In the genomic region with DNA sequence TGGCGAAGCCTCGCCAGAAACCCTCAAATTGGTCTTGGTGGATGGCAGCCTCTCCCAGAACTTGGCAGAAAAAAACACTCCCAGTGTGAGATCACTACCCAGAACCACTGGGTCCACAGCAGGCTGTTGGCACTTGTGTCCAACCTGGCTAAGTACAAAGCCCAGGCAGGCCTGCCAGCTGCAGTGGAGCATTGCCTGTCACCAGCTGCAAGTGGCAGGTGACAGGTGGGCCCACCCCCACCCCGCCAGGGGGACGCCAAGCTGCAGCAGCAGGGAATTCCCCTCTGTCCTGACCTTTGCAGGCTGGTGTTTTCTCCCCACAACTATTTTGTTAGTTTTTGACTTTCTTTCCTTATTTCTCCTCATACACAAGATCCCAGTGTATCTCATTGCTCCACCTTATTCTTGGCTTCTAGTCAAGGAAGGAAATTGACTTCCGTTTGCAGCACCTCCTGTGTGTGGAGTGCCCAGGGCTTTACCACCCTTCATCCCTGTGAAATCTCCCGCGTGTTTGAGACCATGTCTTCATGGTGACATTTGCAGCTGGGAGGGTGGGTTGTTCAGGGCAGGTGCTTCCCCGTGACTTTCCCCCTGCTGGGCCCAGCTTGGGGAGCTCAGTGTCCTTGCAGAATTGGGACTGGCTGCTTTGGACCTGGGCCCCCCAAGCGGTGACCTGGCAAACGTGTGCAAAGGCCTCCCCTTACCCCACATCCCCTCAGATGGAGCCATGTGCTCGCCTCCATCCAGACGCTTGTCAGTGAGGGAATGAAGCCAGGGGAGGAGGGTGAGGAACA, we compare ENCODE assay signal across 16 cellular contexts.
DNase-seq lines count a peak whose midpoint lies in the region; ATAC-seq, FAIRE-seq and TF ChIP-seq lines count a peak whose summit lies in the region.
"Had no signal": no experiment of that assay in that cellular context is flagged by ENCODE, and none has a peak within 500 bp of the region (broad histone marks: within the 10 kb centered on the region; RNA-seq: fewer than 3 reads in every experiment).

No MANE protein-coding gene starts in this region.

- no peak overlapping the region for H3K4me3 ChIP-seq in IMR-90 (ENCODE audit: insufficient read depth, low read depth, low read length)
- H3K4me3 ChIP-seq in endodermal cell (ENCODE audit: low read length): no peak overlapping the region
- H3K4me3 ChIP-seq: GM23248, skin epidermis had no signal

- no peak overlapping the region for H4K8ac ChIP-seq in IMR-90 (ENCODE audit: low read depth in 2 of 2, low read length in 2 of 2)

- dilution Hi-C loops in IMR-90 (cut with HindIII; ENCODE audit: low sequenced_read_pairs, unreplicated experiment): no loop called here

- POLR2A ChIA-PET in IMR-90 (lab: Charles Lee; ENCODE audit: unreplicated experiment): no interaction called here

- DNase-seq in DMS79 (lab: John Stamatoyannopoulos, UW) (peak; percentile 72), IMR-90 (no peak), NCI-H774 (lab: John Stamatoyannopoulos, UW) (peak; percentile 33), left ventricle myocardium superior (peak; percentile 88), 8988T (no peak), NCI-H1436 treated with DMSO at 0.1 percent for 48 hours (lab: John Stamatoyannopoulos, UW) (no peak), endodermal cell (no peak), urothelium cell line (ENCODE audit: low spot score) (no peak)
- DNase-seq: activated CD4-positive, CD25-positive, alpha-beta regulatory T cell treated with anti-CD3 and anti-CD28 coated beads, Interleukin-2, amount 50 U/mL, for 72 hours; activated gamma-delta T cell treated with Interleukin-2 at 50 U/mL for 16 hours; BE2C; GM23248; NCI-H187 treated with DMSO at 0.1 percent for 48 hours; SIG-M5 had no signal

- H3K27ac Mint-ChIP-seq in endodermal cell: no peak overlapping the region
- H3K27ac Mint-ChIP-seq: type B pancreatic cell had no signal

- TF ChIP-seq CTCF in IMR-90 (conservative IDR thresholded peaks at IDR 0.05; ENCODE audit: low read depth, low read length) (no peak), endodermal cell (conservative IDR thresholded peaks at IDR 0.05) (no peak)

- H3K36me3 ChIP-seq in IMR-90 (ENCODE audit: control insufficient read depth, insufficient read depth, low read length) (no peaks in the 10 kb centered on the region), endodermal cell (ENCODE audit: control insufficient read depth, insufficient read depth, low read length) (no peaks in the 10 kb centered on the region)
- H3K36me3 ChIP-seq: BE2C had no signal

- H3K4me1 ChIP-seq in IMR-90 (ENCODE audit: control insufficient read depth, insufficient read depth, low read length): no peaks in the 10 kb centered on the region
- no peaks in the 10 kb centered on the region for H3K4me1 ChIP-seq in endodermal cell (ENCODE audit: control insufficient read depth, insufficient read depth, low read length)
- H3K4me1 ChIP-seq: BE2C had no signal

- no peaks in the 10 kb centered on the region for H3K9me1 ChIP-seq in IMR-90 (ENCODE audit: insufficient read depth, low read length)

- H3K4me2 ChIP-seq in IMR-90 (ENCODE audit: low read depth, low read length): no peak overlapping the region

- FAIRE-seq in urothelium cell line (lab: Jason Lieb, UNC): no peak

- H3K27ac ChIP-seq in IMR-90 (ENCODE audit: insufficient read depth, low read length) (no peak overlapping the region), endodermal cell (ENCODE audit: low read depth, low read length) (no peak overlapping the region)
- H3K27ac ChIP-seq: GM23248, skin epidermis had no signal

- TF ChIP-seq RAD21 in IMR-90 (IDR thresholded peaks at IDR 0.05; ENCODE audit: low read length): no peak

- H4K91ac ChIP-seq in IMR-90 (ENCODE audit: insufficient read depth, low read depth, low read length): no peak overlapping the region

- no peak overlapping the region for H3K4me3 Mint-ChIP-seq in endodermal cell
- H3K4me3 Mint-ChIP-seq: type B pancreatic cell had no signal

- H2AK9ac ChIP-seq in IMR-90 (replicated peaks; ENCODE audit: low read depth, low read length, poor library complexity): no peak overlapping the region

- CTCF ChIA-PET in IMR-90 (lab: Yijun Ruan, JAX): no interaction called here

- H3K9ac ChIP-seq in IMR-90 (ENCODE audit: low read depth, low read length): no peak overlapping the region
- H3K9ac ChIP-seq in endodermal cell (ENCODE audit: extremely low read depth, low read length, poor library complexity, severe bottlenecking): no peak overlapping the region
- H3K9ac ChIP-seq: GM23248 had no signal

- H3K4ac ChIP-seq in IMR-90 (ENCODE audit: low read depth, low read length): no peak overlapping the region

- ATAC-seq in IMR-90 (ENCODE audit: low read depth) (no peak), left ventricle myocardium superior (peak; percentile 100)

- H2AFZ ChIP-seq in IMR-90 (replicated peaks; ENCODE audit: low read length, poor library complexity): peak overlapping the region; percentile 41
- H2AFZ ChIP-seq: GM23248 had no signal

- H3K23ac ChIP-seq in IMR-90 (ENCODE audit: low read depth, low read length): no peak overlapping the region

- H2AK5ac ChIP-seq in IMR-90 (ENCODE audit: low read depth, low read length): no peak overlapping the region

- no peaks in the 10 kb centered on the region for H3K36me3 Mint-ChIP-seq in endodermal cell (ENCODE audit: low read depth)
- H3K36me3 Mint-ChIP-seq: type B pancreatic cell had no signal

- H3K27me3 Mint-ChIP-seq in endodermal cell (ENCODE audit: insufficient read depth): peaks cover 2% of the 10 kb centered on the region

- peaks cover 17% of the 10 kb centered on the region for H3K27me3 ChIP-seq in IMR-90 (ENCODE audit: control insufficient read depth, insufficient read depth, low read length)
- H3K27me3 ChIP-seq in endodermal cell (ENCODE audit: control insufficient read depth, insufficient read depth, low read length, poor library complexity, severe bottlenecking): no peaks in the 10 kb centered on the region
- H3K27me3 ChIP-seq: BE2C had no signal

- no peak overlapping the region for H3K56ac ChIP-seq in IMR-90 (ENCODE audit: extremely low read depth, insufficient read depth, low read length)

- H2BK15ac ChIP-seq in IMR-90 (ENCODE audit: low read depth, low read length): no peak overlapping the region

- H3K9me3 ChIP-seq in IMR-90 (ENCODE audit: control insufficient read depth, insufficient read depth, low read length) (no peaks in the 10 kb centered on the region), endodermal cell (ENCODE audit: control insufficient read depth, low read length) (no peaks in the 10 kb centered on the region)
- H3K9me3 ChIP-seq: BE2C had no signal

- intact Hi-C loops in IMR-90 (cut with micrococcal nuclease) (no loop called here), left ventricle myocardium superior (cut with micrococcal nuclease) (no loop called here)

- no peaks in the 10 kb centered on the region for H4K20me1 ChIP-seq in IMR-90 (ENCODE audit: insufficient read depth, low read length)

- peaks cover 2% of the 10 kb centered on the region for H3K4me1 Mint-ChIP-seq in endodermal cell

- H3K9me3 Mint-ChIP-seq in endodermal cell: no peaks in the 10 kb centered on the region

- no peak overlapping the region for H2BK120ac ChIP-seq in IMR-90 (ENCODE audit: low read depth, low read length)

- no peak overlapping the region for H4K5ac ChIP-seq in IMR-90 (ENCODE audit: low read depth, low read length)

- no peaks in the 10 kb centered on the region for H3K79me1 ChIP-seq in IMR-90 (ENCODE audit: low read depth in 1 of 2, low read length in 2 of 2)

- H3K18ac ChIP-seq in IMR-90 (ENCODE audit: low read depth, low read length): no peak overlapping the region

- WGBS in IMR-90 (ENCODE audit: extremely low coverage in 2 of 2, insufficient read length in 1 of 2), 2 experiments: 17% methylated on average over 2 of the region's 12 CpGs; no CpG with 5 or more reads in 1 of the 2 experiments
- 90 to 93% methylated on average over 4 to 12 of the region's 12 CpGs for WGBS in endodermal cell (ENCODE audit: insufficient coverage in 1 of 2, insufficient read length in 1 of 2), 2 experiments

- no peak overlapping the region for H2BK20ac ChIP-seq in IMR-90 (ENCODE audit: low read depth, low read length)

- no peak overlapping the region for H3K14ac ChIP-seq in IMR-90 (replicated peaks; ENCODE audit: low read depth, low read length)

- H2BK5ac ChIP-seq in IMR-90 (ENCODE audit: low read depth, low read length, poor library complexity, severe bottlenecking): no peak overlapping the region

- in situ Hi-C loops in IMR-90 (cut with MboI; ENCODE audit: low sequenced_read_pairs): no loop called here

- TF ChIP-seq POLR2A in IMR-90 (IDR thresholded peaks at IDR 0.05; ENCODE audit: low read depth, low read length): no peak

- BruUV-seq in IMR-90 (replicated peaks; lab: Mats Ljungman, UMichigan): no TSS peak

TF ChIP-seq in IMR-90, 13 proteins besides CTCF, POLR2A, EP300 and RAD21:
- TF ChIP-seq FOS (IDR thresholded peaks at IDR 0.05; ENCODE audit: low read depth, low read length) (no peak), CEBPB (IDR thresholded peaks at IDR 0.05; ENCODE audit: low read depth, low read length) (no peak), MXI1 (IDR thresholded peaks at IDR 0.05; ENCODE audit: borderline replicate concordance, low read depth, low read length) (no peak), RFX5 (IDR thresholded peaks at IDR 0.05; ENCODE audit: low read depth, low read length) (no peak), BHLHE40 (IDR thresholded peaks at IDR 0.05; ENCODE audit: low read depth, low read length) (no peak), MAFK (IDR thresholded peaks at IDR 0.05; ENCODE audit: low read depth, low read length) (no peak)
- TF ChIP-seq, protein P1, sequence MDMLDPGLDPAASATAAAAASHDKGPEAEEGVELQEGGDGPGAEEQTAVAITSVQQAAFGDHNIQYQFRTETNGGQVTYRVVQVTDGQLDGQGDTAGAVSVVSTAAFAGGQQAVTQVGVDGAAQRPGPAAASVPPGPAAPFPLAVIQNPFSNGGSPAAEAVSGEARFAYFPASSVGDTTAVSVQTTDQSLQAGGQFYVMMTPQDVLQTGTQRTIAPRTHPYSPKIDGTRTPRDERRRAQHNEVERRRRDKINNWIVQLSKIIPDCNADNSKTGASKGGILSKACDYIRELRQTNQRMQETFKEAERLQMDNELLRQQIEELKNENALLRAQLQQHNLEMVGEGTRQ (IDR thresholded peaks at IDR 0.05; ENCODE audit: low read depth, low read length): no peak

Comparison
In these comparisons a context has a peak if more than half of its experiments do, and no peak if none do; other contexts are left out.
1. DNase-seq: peak in DMS79 (single experiment), NCI-H774 (single experiment) and left ventricle myocardium superior (single experiment); none in IMR-90 (single experiment), 8988T (single experiment), NCI-H1436 treated with DMSO at 0.1 percent for 48 hours (single experiment), endodermal cell (single experiment) and urothelium cell line (single experiment).